ENCODE assay signal across 8 cellular contexts in genomic region chr5:123209163-123210013, GRCh38.
A peak's percentile ranks its signal among the peaks of the same experiment; 100 is the strongest.
DNase-seq lines count a peak whose midpoint lies in the region; ATAC-seq and TF ChIP-seq lines count a peak whose summit lies in the region.

No MANE protein-coding gene starts in this region.

- CTCF ChIA-PET in A673 (lab: Charles Lee) = no interaction called here
- CTCF ChIA-PET in CD8-positive, alpha-beta T cell (lab: Charles Lee) = no interaction called here

- H3K27ac ChIP-seq in A673 (ENCODE audit: low read depth, low read length, poor library complexity, severe bottlenecking) = no peak overlapping the region
- H3K27ac ChIP-seq in CD8-positive, alpha-beta T cell (ENCODE audit: low read depth, low read length) = no peak overlapping the region

- ATAC-seq in GM21423 (IDR thresholded peaks at IDR 0.05; ENCODE audit: unreplicated experiment) (peak; percentile 84), esophagus mucosa (peak; percentile 98)
- ATAC-seq in CD8-positive, alpha-beta T cell = no peak

- no peaks in the 10 kb centered on the region for H3K27me3 ChIP-seq in A673 (replicated peaks; ENCODE audit: insufficient read depth, low read depth, low read length, poor library complexity)
- no peaks in the 10 kb centered on the region for H3K27me3 ChIP-seq in CD8-positive, alpha-beta T cell (ENCODE audit: insufficient read depth, low read length)

- no peak for TF ChIP-seq CTCF in A673 (conservative IDR thresholded peaks at IDR 0.05; ENCODE audit: low read depth, low read length)
- no peak for TF ChIP-seq CTCF in CD8-positive, alpha-beta T cell (IDR thresholded peaks at IDR 0.05)

- H3K4me3 ChIP-seq in A673 (ENCODE audit: low read depth, low read length, poor library complexity, severe bottlenecking) = no peak overlapping the region
- no peak overlapping the region for H3K4me3 ChIP-seq in CD8-positive, alpha-beta T cell (ENCODE audit: low read depth, low read length)

- intact Hi-C loops in A673 (cut with micrococcal nuclease; ENCODE audit: unreplicated experiment) = no loop called here
- intact Hi-C loops in CD8-positive, alpha-beta T cell (cut with DNase I, micrococcal nuclease) = no loop called here

- no peak overlapping the region for H3K27ac Mint-ChIP-seq in CD8-positive, alpha-beta T cell

- POLR2A ChIA-PET in A673 (lab: Charles Lee; ENCODE audit: low non-redundant PET) = no interaction called here
- POLR2A ChIA-PET in CD8-positive, alpha-beta T cell (lab: Charles Lee) = interaction anchor here (0.8 kb wide), 1 partner anchor 15 kb away, joined by 4 read pairs; no protein-coding TSS in a partner anchor

- H3K27me3 Mint-ChIP-seq in CD8-positive, alpha-beta T cell (ENCODE audit: low read depth) = peaks cover 5% of the 10 kb centered on the region

- no peaks in the 10 kb centered on the region for H3K9me3 ChIP-seq in A673 (ENCODE audit: low read depth, low read length, poor library complexity, severe bottlenecking)
- no peaks in the 10 kb centered on the region for H3K9me3 ChIP-seq in CD8-positive, alpha-beta T cell (ENCODE audit: low read length)

- BruUV-seq in A673 (replicated peaks; lab: Mats Ljungman, UMichigan) = no TSS peak

- H3K4me1 ChIP-seq in A673 (ENCODE audit: insufficient read depth, low read length, poor library complexity, severe bottlenecking) = peaks cover 5% of the 10 kb centered on the region
- no peaks in the 10 kb centered on the region for H3K4me1 ChIP-seq in CD8-positive, alpha-beta T cell (ENCODE audit: insufficient read depth, low read length)

- H3K4me1 Mint-ChIP-seq in CD8-positive, alpha-beta T cell (ENCODE audit: low read depth) = no peaks in the 10 kb centered on the region

- DNase-seq in A673 (ENCODE audit: low spot score) (peak; percentile 46), LoVo (ENCODE audit: low spot score) (peak; percentile 61), AML-193 (lab: John Stamatoyannopoulos, UW) (no peak), SHP77 treated with DMSO at 0.1 percent for 48 hours (lab: John Stamatoyannopoulos, UW) (no peak)
- no peak for DNase-seq in CD8-positive, alpha-beta T cell
- no peak for DNase-seq in activated CD4-positive, CD25-positive, alpha-beta regulatory T cell treated with anti-CD3 and anti-CD28 coated beads, Interleukin-2, amount 50 U/mL, for 72 hours

- H3K4me3 Mint-ChIP-seq in CD8-positive, alpha-beta T cell = no peak overlapping the region

- H3K9me3 Mint-ChIP-seq in CD8-positive, alpha-beta T cell = no peaks in the 10 kb centered on the region

- H3K36me3 Mint-ChIP-seq in CD8-positive, alpha-beta T cell = no peaks in the 10 kb centered on the region

- H3K36me3 ChIP-seq in A673 (ENCODE audit: insufficient read depth, low read length, poor library complexity, severe bottlenecking) = no peaks in the 10 kb centered on the region
- H3K36me3 ChIP-seq in CD8-positive, alpha-beta T cell (ENCODE audit: insufficient read depth, low read length) = no peaks in the 10 kb centered on the region

Comparison
In these comparisons a context has a peak if more than half of its experiments do, and no peak if none do; other contexts are left out.
1. DNase-seq: peak in A673 (single experiment) and LoVo (single experiment); none in CD8-positive, alpha-beta T cell (0 of 7), AML-193 (0 of 2), SHP77 treated with DMSO at 0.1 percent for 48 hours (single experiment) and activated CD4-positive, CD25-positive, alpha-beta regulatory T cell treated with anti-CD3 and anti-CD28 coated beads, Interleukin-2, amount 50 U/mL, for 72 hours (single experiment).